Comparison of ENCODE assay signal across 1 cellular context in the genomic region with DNA sequence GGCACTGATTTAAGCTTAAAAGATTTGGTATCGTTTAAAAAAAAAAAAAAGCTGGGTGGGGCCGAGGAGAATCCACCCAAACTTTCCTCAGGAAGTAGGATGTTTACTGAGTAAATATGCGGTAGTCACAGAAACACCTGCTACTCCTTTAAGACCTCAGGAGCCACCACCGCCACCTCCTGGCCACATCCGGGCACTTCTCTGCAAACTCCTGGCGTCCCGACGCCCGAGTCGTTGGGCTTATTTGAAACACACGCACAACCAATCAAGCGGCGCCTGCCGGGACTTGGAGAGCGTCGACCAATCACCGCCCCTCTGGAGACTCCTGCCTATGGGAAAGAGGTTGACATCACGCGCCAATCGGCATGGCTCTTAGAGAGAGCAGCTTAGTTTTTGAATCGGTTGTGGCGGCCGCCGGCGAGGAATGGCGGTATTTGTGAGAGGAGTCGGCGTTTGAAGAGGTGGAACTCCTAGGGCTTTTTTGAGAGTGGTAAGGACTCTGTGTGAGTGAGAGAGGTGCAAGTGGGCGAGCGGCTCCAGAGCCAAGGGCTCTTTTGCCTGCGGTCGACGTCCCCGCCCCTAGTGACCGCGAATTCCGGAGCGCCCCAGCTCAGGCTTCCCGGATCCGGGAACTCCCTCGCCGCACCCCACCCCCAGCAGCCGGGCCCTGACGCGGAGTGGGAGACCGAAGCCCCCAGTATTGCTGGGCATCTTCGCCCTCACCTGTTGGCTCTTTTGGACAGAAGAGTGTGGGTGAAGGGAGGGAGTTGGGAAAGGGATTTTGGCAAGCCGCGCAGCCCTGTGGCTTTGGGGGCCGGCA.
TF ChIP-seq lines count a peak whose summit lies in the region.

A gene with protein sequence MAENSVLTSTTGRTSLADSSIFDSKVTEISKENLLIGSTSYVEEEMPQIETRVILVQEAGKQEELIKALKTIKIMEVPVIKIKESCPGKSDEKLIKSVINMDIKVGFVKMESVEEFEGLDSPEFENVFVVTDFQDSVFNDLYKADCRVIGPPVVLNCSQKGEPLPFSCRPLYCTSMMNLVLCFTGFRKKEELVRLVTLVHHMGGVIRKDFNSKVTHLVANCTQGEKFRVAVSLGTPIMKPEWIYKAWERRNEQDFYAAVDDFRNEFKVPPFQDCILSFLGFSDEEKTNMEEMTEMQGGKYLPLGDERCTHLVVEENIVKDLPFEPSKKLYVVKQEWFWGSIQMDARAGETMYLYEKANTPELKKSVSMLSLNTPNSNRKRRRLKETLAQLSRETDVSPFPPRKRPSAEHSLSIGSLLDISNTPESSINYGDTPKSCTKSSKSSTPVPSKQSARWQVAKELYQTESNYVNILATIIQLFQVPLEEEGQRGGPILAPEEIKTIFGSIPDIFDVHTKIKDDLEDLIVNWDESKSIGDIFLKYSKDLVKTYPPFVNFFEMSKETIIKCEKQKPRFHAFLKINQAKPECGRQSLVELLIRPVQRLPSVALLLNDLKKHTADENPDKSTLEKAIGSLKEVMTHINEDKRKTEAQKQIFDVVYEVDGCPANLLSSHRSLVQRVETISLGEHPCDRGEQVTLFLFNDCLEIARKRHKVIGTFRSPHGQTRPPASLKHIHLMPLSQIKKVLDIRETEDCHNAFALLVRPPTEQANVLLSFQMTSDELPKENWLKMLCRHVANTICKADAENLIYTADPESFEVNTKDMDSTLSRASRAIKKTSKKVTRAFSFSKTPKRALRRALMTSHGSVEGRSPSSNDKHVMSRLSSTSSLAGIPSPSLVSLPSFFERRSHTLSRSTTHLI (plus strand): TSS at position 359 of the 820 bp plus-strand sequence. CDS start 3,805 bp downstream, outside the sequence.

TF ChIP-seq in HEK293, 187 proteins besides CTCF, POLR2A, EP300 and RAD21 (continued from another document):
- TF ChIP-seq, protein P1, sequence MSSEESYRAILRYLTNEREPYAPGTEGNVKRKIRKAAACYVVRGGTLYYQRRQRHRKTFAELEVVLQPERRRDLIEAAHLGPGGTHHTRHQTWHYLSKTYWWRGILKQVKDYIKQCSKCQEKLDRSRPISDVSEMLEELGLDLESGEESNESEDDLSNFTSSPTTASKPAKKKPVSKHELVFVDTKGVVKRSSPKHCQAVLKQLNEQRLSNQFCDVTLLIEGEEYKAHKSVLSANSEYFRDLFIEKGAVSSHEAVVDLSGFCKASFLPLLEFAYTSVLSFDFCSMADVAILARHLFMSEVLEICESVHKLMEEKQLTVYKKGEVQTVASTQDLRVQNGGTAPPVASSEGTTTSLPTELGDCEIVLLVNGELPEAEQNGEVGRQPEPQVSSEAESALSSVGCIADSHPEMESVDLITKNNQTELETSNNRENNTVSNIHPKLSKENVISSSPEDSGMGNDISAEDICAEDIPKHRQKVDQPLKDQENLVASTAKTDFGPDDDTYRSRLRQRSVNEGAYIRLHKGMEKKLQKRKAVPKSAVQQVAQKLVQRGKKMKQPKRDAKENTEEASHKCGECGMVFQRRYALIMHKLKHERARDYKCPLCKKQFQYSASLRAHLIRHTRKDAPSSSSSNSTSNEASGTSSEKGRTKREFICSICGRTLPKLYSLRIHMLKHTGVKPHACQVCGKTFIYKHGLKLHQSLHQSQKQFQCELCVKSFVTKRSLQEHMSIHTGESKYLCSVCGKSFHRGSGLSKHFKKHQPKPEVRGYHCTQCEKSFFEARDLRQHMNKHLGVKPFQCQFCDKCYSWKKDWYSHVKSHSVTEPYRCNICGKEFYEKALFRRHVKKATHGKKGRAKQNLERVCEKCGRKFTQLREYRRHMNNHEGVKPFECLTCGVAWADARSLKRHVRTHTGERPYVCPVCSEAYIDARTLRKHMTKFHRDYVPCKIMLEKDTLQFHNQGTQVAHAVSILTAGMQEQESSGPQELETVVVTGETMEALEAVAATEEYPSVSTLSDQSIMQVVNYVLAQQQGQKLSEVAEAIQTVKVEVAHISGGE (tag by site-specific recombination; conservative IDR thresholded peaks at IDR 0.05; ENCODE audit: low read depth) = peak; percentile 30; the same call in 1 of the 2 replicates
- TF ChIP-seq, protein P2, sequence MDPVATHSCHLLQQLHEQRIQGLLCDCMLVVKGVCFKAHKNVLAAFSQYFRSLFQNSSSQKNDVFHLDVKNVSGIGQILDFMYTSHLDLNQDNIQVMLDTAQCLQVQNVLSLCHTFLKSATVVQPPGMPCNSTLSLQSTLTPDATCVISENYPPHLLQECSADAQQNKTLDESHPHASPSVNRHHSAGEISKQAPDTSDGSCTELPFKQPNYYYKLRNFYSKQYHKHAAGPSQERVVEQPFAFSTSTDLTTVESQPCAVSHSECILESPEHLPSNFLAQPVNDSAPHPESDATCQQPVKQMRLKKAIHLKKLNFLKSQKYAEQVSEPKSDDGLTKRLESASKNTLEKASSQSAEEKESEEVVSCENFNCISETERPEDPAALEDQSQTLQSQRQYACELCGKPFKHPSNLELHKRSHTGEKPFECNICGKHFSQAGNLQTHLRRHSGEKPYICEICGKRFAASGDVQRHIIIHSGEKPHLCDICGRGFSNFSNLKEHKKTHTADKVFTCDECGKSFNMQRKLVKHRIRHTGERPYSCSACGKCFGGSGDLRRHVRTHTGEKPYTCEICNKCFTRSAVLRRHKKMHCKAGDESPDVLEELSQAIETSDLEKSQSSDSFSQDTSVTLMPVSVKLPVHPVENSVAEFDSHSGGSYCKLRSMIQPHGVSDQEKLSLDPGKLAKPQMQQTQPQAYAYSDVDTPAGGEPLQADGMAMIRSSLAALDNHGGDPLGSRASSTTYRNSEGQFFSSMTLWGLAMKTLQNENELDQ (tag by site-specific recombination; IDR thresholded peaks at IDR 0.05; ENCODE audit: low read depth) = no peak
- no peak for TF ChIP-seq ZNF423 (tag by site-specific recombination; IDR thresholded peaks at IDR 0.05)
- TF ChIP-seq, protein P3, sequence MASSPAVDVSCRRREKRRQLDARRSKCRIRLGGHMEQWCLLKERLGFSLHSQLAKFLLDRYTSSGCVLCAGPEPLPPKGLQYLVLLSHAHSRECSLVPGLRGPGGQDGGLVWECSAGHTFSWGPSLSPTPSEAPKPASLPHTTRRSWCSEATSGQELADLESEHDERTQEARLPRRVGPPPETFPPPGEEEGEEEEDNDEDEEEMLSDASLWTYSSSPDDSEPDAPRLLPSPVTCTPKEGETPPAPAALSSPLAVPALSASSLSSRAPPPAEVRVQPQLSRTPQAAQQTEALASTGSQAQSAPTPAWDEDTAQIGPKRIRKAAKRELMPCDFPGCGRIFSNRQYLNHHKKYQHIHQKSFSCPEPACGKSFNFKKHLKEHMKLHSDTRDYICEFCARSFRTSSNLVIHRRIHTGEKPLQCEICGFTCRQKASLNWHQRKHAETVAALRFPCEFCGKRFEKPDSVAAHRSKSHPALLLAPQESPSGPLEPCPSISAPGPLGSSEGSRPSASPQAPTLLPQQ (tag by site-specific recombination; IDR thresholded peaks at IDR 0.05) = peak; percentile 46
- peak; percentile 71 for TF ChIP-seq ZNF629 (tag by site-specific recombination; IDR thresholded peaks at IDR 0.05)
- TF ChIP-seq ZSCAN30 (tag by site-specific recombination; IDR thresholded peaks at IDR 0.05) = no peak; the same call in 1 of the 2 replicates
- TF ChIP-seq ZNF146 (tag by site-specific recombination; IDR thresholded peaks at IDR 0.05) = no peak
- TF ChIP-seq YY1 (tag by site-specific recombination; IDR thresholded peaks at IDR 0.05) = peak; percentile 80
